ENCODE assay signal across 8 cellular contexts in the genomic region with DNA sequence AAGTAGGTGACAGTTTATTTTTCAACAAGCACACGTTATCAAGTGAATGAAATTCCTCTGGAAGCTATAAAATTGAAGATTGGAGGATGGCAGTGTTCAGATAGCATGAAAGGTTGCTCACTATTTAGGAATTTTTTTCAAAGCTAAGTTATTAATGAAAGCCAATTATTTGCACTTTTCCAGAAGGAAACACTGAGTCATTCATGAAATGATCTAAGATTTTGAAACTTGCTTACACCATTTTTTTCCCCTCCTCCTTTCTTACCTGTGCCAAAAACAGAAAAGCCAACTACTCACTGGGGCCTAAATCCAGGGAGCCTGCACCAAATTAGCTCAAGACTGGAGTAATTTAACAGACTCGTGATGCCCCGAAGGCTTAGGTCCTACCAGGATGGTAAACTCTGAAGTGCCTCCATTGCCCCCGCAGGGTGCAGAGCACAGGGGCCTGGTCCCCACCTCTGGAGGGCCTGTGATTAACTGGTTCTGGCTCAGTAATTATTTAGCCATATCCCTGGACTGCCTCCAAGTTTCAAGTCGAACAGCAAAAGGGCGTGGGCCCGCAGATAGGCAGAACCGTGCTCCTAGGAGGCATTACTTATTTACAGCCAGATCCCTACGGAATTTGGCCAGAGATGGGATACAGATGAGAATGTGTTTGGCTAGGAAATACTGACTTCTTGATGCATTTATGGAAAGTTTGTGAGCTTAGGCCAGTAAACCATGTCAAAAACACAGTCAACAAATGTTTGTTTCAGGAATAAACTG. TPM values are rescaled to one million over a fixed set of nuclear protein-coding genes. Genes with fewer than 3 reads are reported as not detected.
A peak's percentile ranks its signal among the peaks of the same experiment; 100 is the strongest.
DNase-seq lines count a peak whose midpoint lies in the region; ATAC-seq and TF ChIP-seq lines count a peak whose summit lies in the region.

No MANE protein-coding gene starts in this region.

- peak; percentile 94 for DNase-seq in HFFc6
- DNase-seq in SK-MEL-5 (ENCODE audit: low read depth, low spot score): peak; percentile 50
- DNase-seq in mucosa of descending colon: peak; percentile 59 to 71 (median 61)
- peak in 1 of 2 donors; percentile 94 for DNase-seq in vagina (ENCODE audit: extremely low spot score in 2 of 2)
- DNase-seq in GM20000 (ENCODE audit: low spot score): no peak

- intact Hi-C loops in mucosa of descending colon (cut with DNase I, micrococcal nuclease) (no loop called here), vagina (cut with DNase I) (loop anchor here (5.0 kb wide), 1 partner anchor 34 kb away; no protein-coding TSS in a partner anchor)

- no peaks in the 10 kb centered on the region for H4K20me1 ChIP-seq in BLaER1 treated with 17β-estradiol and CSF1 and Interleukin-3, amounts not matched to agents 10 nM and 100 nM

- H3K4me3 Mint-ChIP-seq in HFFc6: peak overlapping the region; percentile 81

- no peaks in the 10 kb centered on the region for H3K36me3 Mint-ChIP-seq in HFFc6 (ENCODE audit: low read depth)

- ATAC-seq in mucosa of descending colon: peak; percentile 72
- ATAC-seq in GM18873 (IDR thresholded peaks at IDR 0.05; ENCODE audit: low FRiP score, unreplicated experiment): no peak

- H3K27ac Mint-ChIP-seq in HFFc6: peak overlapping the region; percentile 96

- H3K9ac ChIP-seq in BLaER1 treated with 17β-estradiol and CSF1 and Interleukin-3, amounts not matched to agents 10 nM and 100 nM: peak overlapping the region; percentile 58 to 88 (median 82); a peak in 21 of 22 replicates
- H3K9ac ChIP-seq in duodenal mucosa (ENCODE audit: low read depth in 1 of 2, low read length in 2 of 2): peak overlapping the region; percentile 21 to 67

- peak overlapping the region in 1 of 10 experiments; percentile 26; a peak in 2 of 20 replicates for H3K4me3 ChIP-seq in BLaER1 treated with 17β-estradiol and CSF1 and Interleukin-3, amounts not matched to agents 10 nM and 100 nM
- H3K4me3 ChIP-seq in duodenal mucosa (ENCODE audit: low read depth in 1 of 2, low read length in 2 of 2) (peak overlapping the region in 1 of 2 donors; percentile 22), mucosa of descending colon (no peak overlapping the region), vagina (peak overlapping the region in 1 of 2 donors; percentile 3)

- in situ Hi-C loops in SK-MEL-5 (cut with HindIII; ENCODE audit: low pct_unique_long_range_greater_than_20kb, low sequenced_read_pairs): no loop called here

- peaks cover 52 to 85% (median 67%) of the 10 kb centered on the region in 10 experiments for H3K4me1 ChIP-seq in BLaER1 treated with 17β-estradiol and CSF1 and Interleukin-3, amounts not matched to agents 10 nM and 100 nM
- H3K4me1 ChIP-seq in duodenal mucosa (ENCODE audit: control insufficient read depth in 1 of 2, insufficient read depth in 2 of 2, low read length in 2 of 2): peaks cover 19 to 29% of the 10 kb centered on the region in 2 donors
- peaks cover 23% of the 10 kb centered on the region for H3K4me1 ChIP-seq in mucosa of descending colon (ENCODE audit: low read depth)
- H3K4me1 ChIP-seq in vagina: peaks cover 42% of the 10 kb centered on the region

- H3K27ac ChIP-seq in BLaER1 treated with 17β-estradiol and CSF1 and Interleukin-3, amounts not matched to agents 10 nM and 100 nM: peak overlapping the region; percentile 80 to 99 (median 94)
- H3K27ac ChIP-seq in duodenal mucosa (ENCODE audit: low read depth, low read length) (peak overlapping the region; percentile 78), vagina (peak overlapping the region; percentile 90)

- H3K27me3 Mint-ChIP-seq in HFFc6 (ENCODE audit: insufficient read depth): peaks cover 4% of the 10 kb centered on the region; the same call in 1 of the 2 replicates

- no peaks in the 10 kb centered on the region for H3K27me3 ChIP-seq in BLaER1 treated with 17β-estradiol and CSF1 and Interleukin-3, amounts not matched to agents 10 nM and 100 nM
- H3K27me3 ChIP-seq in duodenal mucosa (ENCODE audit: control insufficient read depth in 1 of 2, insufficient read depth in 2 of 2, low read length in 2 of 2): no peaks in the 10 kb centered on the region
- no peaks in the 10 kb centered on the region for H3K27me3 ChIP-seq in vagina

- no peak for TF ChIP-seq POLR2A in vagina (IDR thresholded peaks at IDR 0.05)

- no peaks in the 10 kb centered on the region for H3K36me3 ChIP-seq in BLaER1 treated with 17β-estradiol and CSF1 and Interleukin-3, amounts not matched to agents 10 nM and 100 nM
- H3K36me3 ChIP-seq in duodenal mucosa (ENCODE audit: control insufficient read depth in 1 of 2, insufficient read depth in 2 of 2, low read length in 2 of 2) (no peaks in the 10 kb centered on the region), mucosa of descending colon (ENCODE audit: low read depth) (no peaks in the 10 kb centered on the region), vagina (no peaks in the 10 kb centered on the region)

- no peaks in the 10 kb centered on the region for H3K9me3 ChIP-seq in BLaER1 treated with 17β-estradiol and CSF1 and Interleukin-3, amounts not matched to agents 10 nM and 100 nM (replicated peaks in 1 of 11)
- H3K9me3 ChIP-seq in duodenal mucosa (ENCODE audit: control insufficient read depth in 1 of 2, low read length in 2 of 2): no peaks in the 10 kb centered on the region
- no peaks in the 10 kb centered on the region for H3K9me3 ChIP-seq in mucosa of descending colon
- H3K9me3 ChIP-seq in vagina: no peaks in the 10 kb centered on the region

- H3K9me3 Mint-ChIP-seq in HFFc6: no peaks in the 10 kb centered on the region

- peak overlapping the region; percentile 76 to 99 (median 81) for H3K4me2 ChIP-seq in BLaER1 treated with 17β-estradiol and CSF1 and Interleukin-3, amounts not matched to agents 10 nM and 100 nM

- peaks cover 42% of the 10 kb centered on the region for H3K4me1 Mint-ChIP-seq in HFFc6 (ENCODE audit: low read depth)

- no peak for TF ChIP-seq CTCF in HFFc6 (IDR thresholded peaks at IDR 0.05)
- TF ChIP-seq CTCF in mucosa of descending colon (IDR thresholded peaks at IDR 0.05): no peak
- TF ChIP-seq CTCF in vagina (IDR thresholded peaks at IDR 0.05): no peak
- TF ChIP-seq CTCF in GM20000 (IDR thresholded peaks at IDR 0.05; ENCODE audit: extremely low read depth, missing control alignments): no peak

RNA-seq across cellular contexts. Expression of a gene that starts 28.0 kb away (rescaled TPM):
- 10 to 100 TPM; 38.5 to 42.9 (median 40.1) TPM for total RNA-seq in HFFc6 (2021; fragmentation: NEBNext Ultra II Directional; extraction: Animal tissue kit (Norgen Biotek cat#: 25700))
- total RNA-seq in SK-MEL-5 (2014; rRNA removed; shearing (Covaris generic)): 13.9 and 16.0 TPM in 2 replicates
- 18.4 and 26.7 TPM in 2 replicates for polyA plus RNA-seq in SK-MEL-5 (2015; cell fraction: cytosol; rRNA removed)
- 21.8 and 28.2 TPM in 2 replicates for polyA plus RNA-seq in SK-MEL-5 (2015; cell fraction: nucleus; rRNA removed)
- total RNA-seq in mucosa of descending colon: 10 to 100 TPM; 38.9 to 79.8 (median 78.2) TPM
- total RNA-seq in vagina: 30.4 TPM
